1 cellular context compared by ENCODE assay signal in genomic region chr21:46324390-46325072, GRCh38.
TF ChIP-seq lines count a peak whose summit lies in the region.

No MANE protein-coding gene starts in this region.

TF ChIP-seq in K562, 482 proteins besides CTCF, POLR2A, EP300 and RAD21 (continued from another document and continues in another):
- TF ChIP-seq, protein P1, sequence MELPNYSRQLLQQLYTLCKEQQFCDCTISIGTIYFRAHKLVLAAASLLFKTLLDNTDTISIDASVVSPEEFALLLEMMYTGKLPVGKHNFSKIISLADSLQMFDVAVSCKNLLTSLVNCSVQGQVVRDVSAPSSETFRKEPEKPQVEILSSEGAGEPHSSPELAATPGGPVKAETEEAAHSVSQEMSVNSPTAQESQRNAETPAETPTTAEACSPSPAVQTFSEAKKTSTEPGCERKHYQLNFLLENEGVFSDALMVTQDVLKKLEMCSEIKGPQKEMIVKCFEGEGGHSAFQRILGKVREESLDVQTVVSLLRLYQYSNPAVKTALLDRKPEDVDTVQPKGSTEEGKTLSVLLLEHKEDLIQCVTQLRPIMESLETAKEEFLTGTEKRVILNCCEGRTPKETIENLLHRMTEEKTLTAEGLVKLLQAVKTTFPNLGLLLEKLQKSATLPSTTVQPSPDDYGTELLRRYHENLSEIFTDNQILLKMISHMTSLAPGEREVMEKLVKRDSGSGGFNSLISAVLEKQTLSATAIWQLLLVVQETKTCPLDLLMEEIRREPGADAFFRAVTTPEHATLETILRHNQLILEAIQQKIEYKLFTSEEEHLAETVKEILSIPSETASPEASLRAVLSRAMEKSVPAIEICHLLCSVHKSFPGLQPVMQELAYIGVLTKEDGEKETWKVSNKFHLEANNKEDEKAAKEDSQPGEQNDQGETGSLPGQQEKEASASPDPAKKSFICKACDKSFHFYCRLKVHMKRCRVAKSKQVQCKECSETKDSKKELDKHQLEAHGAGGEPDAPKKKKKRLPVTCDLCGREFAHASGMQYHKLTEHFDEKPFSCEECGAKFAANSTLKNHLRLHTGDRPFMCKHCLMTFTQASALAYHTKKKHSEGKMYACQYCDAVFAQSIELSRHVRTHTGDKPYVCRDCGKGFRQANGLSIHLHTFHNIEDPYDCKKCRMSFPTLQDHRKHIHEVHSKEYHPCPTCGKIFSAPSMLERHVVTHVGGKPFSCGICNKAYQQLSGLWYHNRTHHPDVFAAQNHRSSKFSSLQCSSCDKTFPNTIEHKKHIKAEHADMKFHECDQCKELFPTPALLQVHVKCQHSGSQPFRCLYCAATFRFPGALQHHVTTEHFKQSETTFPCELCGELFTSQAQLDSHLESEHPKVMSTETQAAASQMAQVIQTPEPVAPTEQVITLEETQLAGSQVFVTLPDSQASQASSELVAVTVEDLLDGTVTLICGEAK (IDR thresholded peaks at IDR 0.05), result no peak; the same call in 1 of the 2 replicates
- TF ChIP-seq, protein P1 (CRISPR knock-in tag; IDR thresholded peaks at IDR 0.05), result no peak
- TF ChIP-seq PRMT5 (CRISPR knock-in tag; IDR thresholded peaks at IDR 0.05) (no peak), STAG1 (CRISPR knock-in tag; IDR thresholded peaks at IDR 0.05; ENCODE audit: borderline replicate concordance) (no peak), STAT5A (IDR thresholded peaks at IDR 0.05; ENCODE audit: borderline replicate concordance, low read length) (no peak), NFE2 (IDR thresholded peaks at IDR 0.05; ENCODE audit: low read depth) (no peak), ASH1L (IDR thresholded peaks at IDR 0.05; ENCODE audit: borderline replicate concordance, low read depth, partially characterized antibody) (no peak), GABPB1 (CRISPR knock-in tag; IDR thresholded peaks at IDR 0.05) (no peak), ZNF655 (CRISPR knock-in tag; IDR thresholded peaks at IDR 0.05) (no peak), ZNF263 (CRISPR knock-in tag; IDR thresholded peaks at IDR 0.05; ENCODE audit: borderline replicate concordance) (no peak; the same call in 1 of the 2 replicates), RBM34 (IDR thresholded peaks at IDR 0.05; ENCODE audit: borderline replicate concordance, insufficient read depth, low read length) (no peak; the same call in 1 of the 2 replicates), MED1 (CRISPR knock-in tag; IDR thresholded peaks at IDR 0.05; ENCODE audit: borderline replicate concordance) (no peak), HOXB6 (CRISPR knock-in tag; IDR thresholded peaks at IDR 0.05; ENCODE audit: borderline replicate concordance) (no peak), NR1H2 (CRISPR knock-in tag; IDR thresholded peaks at IDR 0.05) (0 out of 2 replicates have a peak, but pooled peaks have one; percentile 78), ZNF184 (CRISPR knock-in tag; IDR thresholded peaks at IDR 0.05) (no peak), SMARCA4 (IDR thresholded peaks at IDR 0.05) (no peak), ZNF778 (CRISPR knock-in tag; IDR thresholded peaks at IDR 0.05) (no peak), ZNF76 (CRISPR knock-in tag; IDR thresholded peaks at IDR 0.05; ENCODE audit: borderline replicate concordance) (no peak), IRF2 (CRISPR knock-in tag; IDR thresholded peaks at IDR 0.05) (no peak), SUPT5H (IDR thresholded peaks at IDR 0.05) (0 out of 2 replicates have a peak, but pooled peaks have one; percentile 60), PYGO2 (tag; IDR thresholded peaks at IDR 0.05) (no peak), ETV1 (tag; conservative IDR thresholded peaks at IDR 0.05; ENCODE audit: low read depth) (no peak), TBL1XR1 (IDR thresholded peaks at IDR 0.05; ENCODE audit: low read length in 2 of 2) (no peak), HNRNPUL1 (IDR thresholded peaks at IDR 0.05; ENCODE audit: low read length) (no peak), ZNF121 (CRISPR knock-in tag; conservative IDR thresholded peaks at IDR 0.05) (no peak), ZKSCAN8 (CRISPR knock-in tag; IDR thresholded peaks at IDR 0.05) (no peak), L3MBTL2 (IDR thresholded peaks at IDR 0.05) (peak; percentile 56; the same call in 1 of the 2 replicates), KLF6 (CRISPR knock-in tag; IDR thresholded peaks at IDR 0.05; ENCODE audit: borderline replicate concordance) (no peak), RFX7 (CRISPR knock-in tag; IDR thresholded peaks at IDR 0.05) (no peak), SMAD3 (CRISPR knock-in tag; conservative IDR thresholded peaks at IDR 0.05) (no peak), CBFB (CRISPR knock-in tag; IDR thresholded peaks at IDR 0.05) (peak; percentile 54; the same call in 1 of the 2 replicates), HDAC1 (IDR thresholded peaks at IDR 0.05) (peak in 1 of 2 experiments; percentile 62; a peak in 1 of 4 replicates), HBP1 (CRISPR knock-in tag; IDR thresholded peaks at IDR 0.05) (no peak), SAP30 (IDR thresholded peaks at IDR 0.05; ENCODE audit: borderline replicate concordance, insufficient read depth, low read depth, low read length, poor library complexity, severe bottlenecking) (peak; percentile 76), E2F3 (CRISPR knock-in tag; IDR thresholded peaks at IDR 0.05) (peak; percentile 63), RBM25 (IDR thresholded peaks at IDR 0.05; ENCODE audit: low read depth, low read length, severe bottlenecking) (peak; percentile 87), PHF21A (IDR thresholded peaks at IDR 0.05; ENCODE audit: borderline replicate concordance, low read depth) (no peak), ZNF347 (CRISPR knock-in tag; IDR thresholded peaks at IDR 0.05; ENCODE audit: low read depth) (no peak), ZNF23 (CRISPR knock-in tag; IDR thresholded peaks at IDR 0.05) (no peak), ZNF174 (CRISPR knock-in tag; IDR thresholded peaks at IDR 0.05) (no peak), PATZ1 (CRISPR knock-in tag; IDR thresholded peaks at IDR 0.05; ENCODE audit: borderline replicate concordance) (no peak), DNMT1 (IDR thresholded peaks at IDR 0.05) (no peak), TBP (optimal IDR thresholded peaks at IDR 0.05; ENCODE audit: low read depth, low read length) (peak; percentile 95), KAT8 (IDR thresholded peaks at IDR 0.05; ENCODE audit: low read depth) (no peak)
- TF ChIP-seq, protein P2, sequence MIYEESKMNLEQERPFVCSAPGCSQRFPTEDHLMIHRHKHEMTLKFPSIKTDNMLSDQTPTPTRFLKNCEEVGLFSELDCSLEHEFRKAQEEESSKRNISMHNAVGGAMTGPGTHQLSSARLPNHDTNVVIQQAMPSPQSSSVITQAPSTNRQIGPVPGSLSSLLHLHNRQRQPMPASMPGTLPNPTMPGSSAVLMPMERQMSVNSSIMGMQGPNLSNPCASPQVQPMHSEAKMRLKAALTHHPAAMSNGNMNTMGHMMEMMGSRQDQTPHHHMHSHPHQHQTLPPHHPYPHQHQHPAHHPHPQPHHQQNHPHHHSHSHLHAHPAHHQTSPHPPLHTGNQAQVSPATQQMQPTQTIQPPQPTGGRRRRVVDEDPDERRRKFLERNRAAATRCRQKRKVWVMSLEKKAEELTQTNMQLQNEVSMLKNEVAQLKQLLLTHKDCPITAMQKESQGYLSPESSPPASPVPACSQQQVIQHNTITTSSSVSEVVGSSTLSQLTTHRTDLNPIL (CRISPR knock-in tag; IDR thresholded peaks at IDR 0.05), result no peak
- TF ChIP-seq, protein P3, sequence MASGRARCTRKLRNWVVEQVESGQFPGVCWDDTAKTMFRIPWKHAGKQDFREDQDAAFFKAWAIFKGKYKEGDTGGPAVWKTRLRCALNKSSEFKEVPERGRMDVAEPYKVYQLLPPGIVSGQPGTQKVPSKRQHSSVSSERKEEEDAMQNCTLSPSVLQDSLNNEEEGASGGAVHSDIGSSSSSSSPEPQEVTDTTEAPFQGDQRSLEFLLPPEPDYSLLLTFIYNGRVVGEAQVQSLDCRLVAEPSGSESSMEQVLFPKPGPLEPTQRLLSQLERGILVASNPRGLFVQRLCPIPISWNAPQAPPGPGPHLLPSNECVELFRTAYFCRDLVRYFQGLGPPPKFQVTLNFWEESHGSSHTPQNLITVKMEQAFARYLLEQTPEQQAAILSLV (tag; IDR thresholded peaks at IDR 0.05), result no peak
- TF ChIP-seq, protein P4, sequence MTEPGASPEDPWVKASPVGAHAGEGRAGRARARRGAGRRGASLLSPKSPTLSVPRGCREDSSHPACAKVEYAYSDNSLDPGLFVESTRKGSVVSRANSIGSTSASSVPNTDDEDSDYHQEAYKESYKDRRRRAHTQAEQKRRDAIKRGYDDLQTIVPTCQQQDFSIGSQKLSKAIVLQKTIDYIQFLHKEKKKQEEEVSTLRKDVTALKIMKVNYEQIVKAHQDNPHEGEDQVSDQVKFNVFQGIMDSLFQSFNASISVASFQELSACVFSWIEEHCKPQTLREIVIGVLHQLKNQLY (CRISPR knock-in tag; conservative IDR thresholded peaks at IDR 0.05), result no peak
- TF ChIP-seq, protein P5, sequence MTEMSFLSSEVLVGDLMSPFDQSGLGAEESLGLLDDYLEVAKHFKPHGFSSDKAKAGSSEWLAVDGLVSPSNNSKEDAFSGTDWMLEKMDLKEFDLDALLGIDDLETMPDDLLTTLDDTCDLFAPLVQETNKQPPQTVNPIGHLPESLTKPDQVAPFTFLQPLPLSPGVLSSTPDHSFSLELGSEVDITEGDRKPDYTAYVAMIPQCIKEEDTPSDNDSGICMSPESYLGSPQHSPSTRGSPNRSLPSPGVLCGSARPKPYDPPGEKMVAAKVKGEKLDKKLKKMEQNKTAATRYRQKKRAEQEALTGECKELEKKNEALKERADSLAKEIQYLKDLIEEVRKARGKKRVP (CRISPR knock-in tag; IDR thresholded peaks at IDR 0.05), result no peak
- TF ChIP-seq, protein P6, sequence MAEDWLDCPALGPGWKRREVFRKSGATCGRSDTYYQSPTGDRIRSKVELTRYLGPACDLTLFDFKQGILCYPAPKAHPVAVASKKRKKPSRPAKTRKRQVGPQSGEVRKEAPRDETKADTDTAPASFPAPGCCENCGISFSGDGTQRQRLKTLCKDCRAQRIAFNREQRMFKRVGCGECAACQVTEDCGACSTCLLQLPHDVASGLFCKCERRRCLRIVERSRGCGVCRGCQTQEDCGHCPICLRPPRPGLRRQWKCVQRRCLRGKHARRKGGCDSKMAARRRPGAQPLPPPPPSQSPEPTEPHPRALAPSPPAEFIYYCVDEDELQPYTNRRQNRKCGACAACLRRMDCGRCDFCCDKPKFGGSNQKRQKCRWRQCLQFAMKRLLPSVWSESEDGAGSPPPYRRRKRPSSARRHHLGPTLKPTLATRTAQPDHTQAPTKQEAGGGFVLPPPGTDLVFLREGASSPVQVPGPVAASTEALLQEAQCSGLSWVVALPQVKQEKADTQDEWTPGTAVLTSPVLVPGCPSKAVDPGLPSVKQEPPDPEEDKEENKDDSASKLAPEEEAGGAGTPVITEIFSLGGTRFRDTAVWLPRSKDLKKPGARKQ (CRISPR knock-in tag; IDR thresholded peaks at IDR 0.05), result no peak
